8 cellular contexts compared by ENCODE assay signal in genomic region chr21:16419188-16419874, GRCh38.
A peak's percentile ranks its signal among the peaks of the same experiment; 100 is the strongest.
DNase-seq lines count a peak whose midpoint lies in the region; FAIRE-seq and TF ChIP-seq lines count a peak whose summit lies in the region.

No MANE protein-coding gene starts in this region.

- FAIRE-seq in keratinocyte (lab: Jason Lieb, UNC), result peak; percentile 36

- no peak for TF ChIP-seq EP300 in Ishikawa (IDR thresholded peaks at IDR 0.05; ENCODE audit: borderline replicate concordance)

- H4K20me1 ChIP-seq in keratinocyte (ENCODE audit: control insufficient read depth, extremely low read depth, insufficient read depth, low read length), result no peaks in the 10 kb centered on the region

- CTCF ChIA-PET in A673 (lab: Charles Lee), result no interaction called here

- H3K27ac ChIP-seq in keratinocyte (ENCODE audit: control insufficient read depth, insufficient read depth, low read length) (no peak overlapping the region), subcutaneous abdominal adipose tissue (ENCODE audit: low read depth, low read length) (peak overlapping the region; percentile 79), A673 (ENCODE audit: low read depth, low read length, poor library complexity, severe bottlenecking) (no peak overlapping the region)

- peak overlapping the region in 2 of 3 experiments; percentile 29 to 49 for H3K4me3 ChIP-seq in keratinocyte (ENCODE audit: control insufficient read depth in 2 of 3, extremely low read depth in 1 of 3, insufficient read depth in 2 of 3, low read depth in 1 of 3, low read length in 3 of 3)
- H3K4me3 ChIP-seq in subcutaneous abdominal adipose tissue (ENCODE audit: low read depth in 1 of 5, low read length in 5 of 5), result peak overlapping the region; percentile 59 to 80 (median 73)
- H3K4me3 ChIP-seq in A673 (ENCODE audit: low read depth, low read length, poor library complexity, severe bottlenecking), result no peak overlapping the region

- peak overlapping the region; percentile 91 for H2AFZ ChIP-seq in keratinocyte (ENCODE audit: control insufficient read depth, low read length)

- H3K4me1 ChIP-seq in keratinocyte (ENCODE audit: control insufficient read depth, extremely low read depth, insufficient read depth, low read length) (peaks cover 6% of the 10 kb centered on the region), subcutaneous abdominal adipose tissue (ENCODE audit: control insufficient read depth in 5 of 5, insufficient read depth in 5 of 5, low read length in 5 of 5) (peaks cover 0 to 27% (median 13%) of the 10 kb centered on the region in 5 donors), A673 (ENCODE audit: insufficient read depth, low read length, poor library complexity, severe bottlenecking) (no peaks in the 10 kb centered on the region)

- peak overlapping the region; percentile 72 for H3K4me2 ChIP-seq in keratinocyte (ENCODE audit: control insufficient read depth, extremely low read depth, insufficient read depth, low read depth, low read length)

- H3K79me2 ChIP-seq in keratinocyte (ENCODE audit: control insufficient read depth, insufficient read depth, low read length), result no peaks in the 10 kb centered on the region

- DNase-seq in astrocyte of the hippocampus (ENCODE audit: low read depth, low spot score) (peak; percentile 96), keratinocyte (ENCODE audit: low read depth, low spot score) (no peak), NCI-H2196 treated with DMSO at 0.1 percent for 48 hours (lab: John Stamatoyannopoulos, UW; ENCODE audit: unreplicated experiment) (no peak), COLO829 (ENCODE audit: low spot score) (no peak), germinal center (ENCODE audit: low spot score) (no peak), A673 (ENCODE audit: low spot score) (no peak)

- H3K9ac ChIP-seq in keratinocyte (ENCODE audit: control insufficient read depth, extremely low read depth, insufficient read depth, low read length), result no peak overlapping the region
- peak overlapping the region; percentile 58 to 86 (median 76) for H3K9ac ChIP-seq in subcutaneous abdominal adipose tissue (ENCODE audit: low read length in 5 of 5)

- no TSS peak for BruUV-seq in A673 (replicated peaks; lab: Mats Ljungman, UMichigan)

- TF ChIP-seq CTCF in keratinocyte (optimal IDR thresholded peaks at IDR 0.05 in 1 of 3, IDR thresholded peaks at IDR 0.05 in 1 of 3, conservative IDR thresholded peaks at IDR 0.05 in 1 of 3; ENCODE audit: extremely low read depth in 1 of 3, insufficient read depth in 2 of 3, low read length in 3 of 3) (no peak), A673 (conservative IDR thresholded peaks at IDR 0.05; ENCODE audit: low read depth, low read length) (no peak)

- TF ChIP-seq RAD21 in Ishikawa (IDR thresholded peaks at IDR 0.05; ENCODE audit: low read depth), result no peak

- H3K36me3 ChIP-seq in keratinocyte (ENCODE audit: control insufficient read depth in 2 of 2, extremely low read depth in 1 of 2, insufficient read depth in 2 of 2, low read length in 2 of 2), result no peaks in the 10 kb centered on the region
- H3K36me3 ChIP-seq in subcutaneous abdominal adipose tissue (ENCODE audit: control insufficient read depth in 5 of 5, insufficient read depth in 5 of 5, low read length in 5 of 5), result no peaks in the 10 kb centered on the region
- no peaks in the 10 kb centered on the region for H3K36me3 ChIP-seq in A673 (ENCODE audit: insufficient read depth, low read length, poor library complexity, severe bottlenecking)

- dilution Hi-C loops in keratinocyte (cut with MboI; ENCODE audit: extremely low pct_ligation_motif_present, low sequenced_read_pairs), result no loop called here

- intact Hi-C loops in A673 (cut with micrococcal nuclease; ENCODE audit: unreplicated experiment), result no loop called here

- H3K27me3 ChIP-seq in keratinocyte (ENCODE audit: control insufficient read depth, extremely low read depth, insufficient read depth, low read length) (no peaks in the 10 kb centered on the region), subcutaneous abdominal adipose tissue (ENCODE audit: control insufficient read depth in 5 of 5, insufficient read depth in 4 of 5, low read length in 5 of 5) (no peaks in the 10 kb centered on the region), A673 (replicated peaks; ENCODE audit: insufficient read depth, low read depth, low read length, poor library complexity) (no peaks in the 10 kb centered on the region)

- H3K9me3 ChIP-seq in keratinocyte (ENCODE audit: control insufficient read depth, low read depth, low read length), result no peaks in the 10 kb centered on the region
- no peaks in the 10 kb centered on the region for H3K9me3 ChIP-seq in subcutaneous abdominal adipose tissue (ENCODE audit: control insufficient read depth in 5 of 5, low read length in 5 of 5)
- H3K9me3 ChIP-seq in A673 (ENCODE audit: low read depth, low read length, poor library complexity, severe bottlenecking), result no peaks in the 10 kb centered on the region

- no peaks in the 10 kb centered on the region for H3K9me1 ChIP-seq in keratinocyte (ENCODE audit: control insufficient read depth, extremely low read depth, insufficient read depth, low read length)

- POLR2A ChIA-PET in A673 (lab: Charles Lee; ENCODE audit: low non-redundant PET), result no interaction called here

TF ChIP-seq in Ishikawa, 13 proteins besides CTCF, POLR2A, EP300 and RAD21:
- TF ChIP-seq MAX (IDR thresholded peaks at IDR 0.05) (no peak), NFIC (IDR thresholded peaks at IDR 0.05) (peak; percentile 62), TCF12 (IDR thresholded peaks at IDR 0.05; ENCODE audit: low read depth) (0 out of 2 replicates have a peak, but pooled peaks have one; percentile 24), EGR1 (IDR thresholded peaks at IDR 0.05) (no peak), TAF1 (IDR thresholded peaks at IDR 0.05; ENCODE audit: low read depth) (0 out of 2 replicates have a peak, but pooled peaks have one; percentile 16)
